8 cellular contexts compared by ENCODE assay signal in the genomic region with DNA sequence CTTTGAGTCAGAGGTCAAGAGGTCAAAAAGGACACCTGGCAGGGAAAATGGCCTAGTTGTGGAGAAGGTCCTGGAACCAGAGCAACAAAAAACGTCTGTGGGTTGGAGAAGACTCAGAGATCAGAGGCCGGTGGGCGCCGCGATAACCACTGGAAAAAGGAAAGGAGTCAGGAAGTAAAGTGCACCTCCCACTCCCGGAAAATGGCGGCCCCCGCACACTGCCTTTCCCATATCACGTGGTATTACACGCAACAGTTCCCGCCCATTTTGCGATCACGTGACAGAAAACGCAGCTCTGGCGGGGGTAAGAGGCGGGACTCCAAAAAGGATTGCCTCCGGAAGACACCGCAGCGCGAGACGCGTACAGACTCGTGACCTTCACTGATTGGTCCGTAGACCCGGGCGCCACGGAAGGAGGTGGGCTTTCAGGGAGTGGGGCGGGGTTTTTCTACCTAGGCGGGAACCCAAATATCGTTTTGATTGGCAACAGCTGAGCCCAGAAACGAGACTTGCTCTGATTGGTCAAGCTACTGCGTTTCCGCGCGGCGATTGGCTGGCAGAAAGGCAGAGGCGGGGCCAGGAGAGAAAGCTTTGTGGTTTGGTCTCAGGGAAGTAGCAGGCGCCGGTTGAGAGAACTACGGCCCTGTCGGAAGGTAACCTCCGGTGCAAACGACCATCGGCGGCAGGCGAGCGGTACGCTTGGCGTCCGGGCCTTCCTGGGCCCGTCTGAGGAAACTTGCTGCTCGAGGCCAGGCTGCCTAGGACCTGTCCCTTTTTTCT. TPM values are rescaled to one million over a fixed set of nuclear protein-coding genes. Genes with fewer than 3 reads are reported as not detected.
DNase-seq lines count a peak whose midpoint lies in the region; ATAC-seq and TF ChIP-seq lines count a peak whose summit lies in the region.

Gene ACTMAP, minus strand, starts transcription at position 193 of the 780 bp plus-strand sequence. CDS start 674 bp downstream, outside the sequence.

- peak within 1 kb of the TSS; percentile 99 for H3K4me3 Mint-ChIP-seq in natural killer cell

- peak within 1 kb of the TSS; percentile 92 to 95 for H3K27ac Mint-ChIP-seq in natural killer cell

- TF ChIP-seq CTCF in RWPE2 (IDR thresholded peaks at IDR 0.05; ENCODE audit: poor library complexity, severe bottlenecking) (no peak), natural killer cell (IDR thresholded peaks at IDR 0.05) (no peak)

- intact Hi-C loops in natural killer cell (cut with micrococcal nuclease): loop anchor here (1.0 to 2.0 kb wide), 5 partner anchors 28 to 88 kb away; partner anchors contain the start of genes NUMBL and RAB4B

- no peaks in the 10 kb centered on the region for H3K36me3 Mint-ChIP-seq in natural killer cell

- H3K27me3 ChIP-seq in RWPE2 (ENCODE audit: insufficient read depth, poor library complexity, severe bottlenecking): no peaks in the 10 kb centered on the region

- DNase-seq in EH (ENCODE audit: low read depth): peak; percentile 100
- DNase-seq in H4 (ENCODE audit: low spot score): peak; percentile 99
- peak; percentile 99 for DNase-seq in LoVo (ENCODE audit: low spot score)
- peak; percentile 99 for DNase-seq in RWPE2 (ENCODE audit: low spot score)
- DNase-seq in activated T-helper 9 cell treated with anti-CD3 and anti-CD28 coated beads, Interleukin-2, amount 50 U/mL, for 16 hours (ENCODE audit: low read depth): peak; percentile 98
- DNase-seq in fibroblast of peridontal ligament (ENCODE audit: extremely low read depth): peak; percentile 100
- peak; percentile 100 for DNase-seq in natural killer cell
- peak; percentile 99 for DNase-seq in stimulated activated naive CD4-positive, alpha-beta T cell treated with Interleukin-2 at 50 U/mL for 16 hours (lab: John Stamatoyannopoulos, UW)

- peaks cover 43 to 54% of the 10 kb centered on the region in 2 donors for H3K4me1 Mint-ChIP-seq in natural killer cell

- ATAC-seq in RWPE2 (ENCODE audit: low read depth) (peak; percentile 90), natural killer cell (peak; percentile 87 to 96 (median 88))

- H3K27ac ChIP-seq in RWPE2 (ENCODE audit: poor library complexity, severe bottlenecking): peak within 1 kb of the TSS; percentile 80

- H3K36me3 ChIP-seq in RWPE2 (ENCODE audit: low read depth): peaks cover 30% of the 10 kb centered on the region

- H3K9me3 ChIP-seq in RWPE2 (ENCODE audit: severe bottlenecking): no peaks in the 10 kb centered on the region

- peak within 1 kb of the TSS; percentile 67 for H3K4me3 ChIP-seq in RWPE2 (ENCODE audit: severe bottlenecking)

- H3K4me1 ChIP-seq in RWPE2 (ENCODE audit: insufficient read depth, poor library complexity, severe bottlenecking): peaks cover 17% of the 10 kb centered on the region

- H3K9me3 Mint-ChIP-seq in natural killer cell: no peaks in the 10 kb centered on the region

- no peaks in the 10 kb centered on the region for H3K27me3 Mint-ChIP-seq in natural killer cell (ENCODE audit: low read depth in 2 of 2)

RNA-seq across cellular contexts. Expression of gene ACTMAP, which starts in this region (rescaled TPM):
- 0.21 and 0.39 TPM in 2 replicates for total RNA-seq in H4 (2014; rRNA removed; shearing (Covaris generic))
- total RNA-seq in natural killer cell: 1 to 10 TPM; 5.9 to 9.6 (median 8.2) TPM

Comparison
In these comparisons a context has a peak if more than half of its experiments do, and no peak if none do; other contexts are left out.
1. Peak in every context shown above with its lines: DNase-seq, ATAC-seq, H3K4me3 ChIP-seq and H3K27ac ChIP-seq.
2. Peak in DNase-seq in H4; RNA of the gene not detected or under 1 TPM.